In genomic region chr5:144318011-144318410, GRCh38 we compare ENCODE assay signal across 24 cellular contexts.
"Had no signal": no experiment of that assay in that cellular context is flagged by ENCODE, and none has a peak within 500 bp of the region (broad histone marks: within the 10 kb centered on the region; RNA-seq: fewer than 3 reads in every experiment).

No MANE protein-coding gene starts in this region.

- H3K4me1 ChIP-seq: esophagus squamous epithelium, gastroesophageal sphincter, left lung, lower lobe of right lung, right atrium auricular region, stomach had no signal

- H3K36me3 ChIP-seq: esophagus squamous epithelium, gastroesophageal sphincter, left lung, lower lobe of right lung, right atrium auricular region, stomach, thoracic aorta, transverse colon had no signal

- H3K36me3 Mint-ChIP-seq: immature natural killer cell, memory B cell, mesothelial cell of epicardium, natural killer cell had no signal

- DNase-seq: effector memory CD8-positive, alpha-beta T cell; esophagus squamous epithelium; foreskin fibroblast; glutamatergic neuron; immature natural killer cell; left lung; lower lobe of right lung; natural killer cell; posterior cingulate gyrus; small intestine; stimulated activated CD4-positive, alpha-beta T cell treated with anti-CD3 and anti-CD28 coated beads, Interleukin-12 subunit alpha, Interleukin-12 subunit beta, amount 100 ng/mL, for 4 hours; stimulated activated naive CD4-positive, alpha-beta T cell; stomach; substantia nigra; transverse colon had no signal

- FAIRE-seq: colon, keratinocyte had no signal

- H3K9me3 ChIP-seq: esophagus squamous epithelium, gastroesophageal sphincter, left lung, lower lobe of right lung, right atrium auricular region, stomach, thoracic aorta, transverse colon had no signal

- H3K27ac Mint-ChIP-seq: dendritic cell treated with granulocyte-macrophage colony-stimulating factor and Interleukin-4, amounts not matched to agents 40 ng/mL and 50 ng/mL, for 4 days; effector memory CD8-positive, alpha-beta T cell; immature natural killer cell; memory B cell; mesothelial cell of epicardium; natural killer cell had no signal

- H3K4me1 Mint-ChIP-seq: immature natural killer cell, memory B cell, natural killer cell had no signal

- H3K9me3 Mint-ChIP-seq: dendritic cell treated with granulocyte-macrophage colony-stimulating factor and Interleukin-4, amounts not matched to agents 40 ng/mL and 50 ng/mL, for 4 days; effector memory CD8-positive, alpha-beta T cell; memory B cell; mesothelial cell of epicardium; natural killer cell; neural crest cell had no signal

- H3K27me3 ChIP-seq: esophagus squamous epithelium, gastroesophageal sphincter, left lung, right atrium auricular region, stomach, transverse colon had no signal

- H3K4me3 ChIP-seq: esophagus squamous epithelium, gastroesophageal sphincter, left lung, lower lobe of right lung, right atrium auricular region, stomach, thoracic aorta, transverse colon had no signal

- H3K27me3 Mint-ChIP-seq: dendritic cell treated with granulocyte-macrophage colony-stimulating factor and Interleukin-4, amounts not matched to agents 40 ng/mL and 50 ng/mL, for 4 days; memory B cell had no signal

- ATAC-seq: effector memory CD8-positive, alpha-beta T cell; gastroesophageal sphincter; left lung; lower lobe of right lung; natural killer cell had no signal

- H3K27ac ChIP-seq: esophagus squamous epithelium, gastroesophageal sphincter, left lung, lower lobe of right lung, right atrium auricular region, stomach, thoracic aorta, transverse colon had no signal

- H3K4me3 Mint-ChIP-seq: dendritic cell treated with granulocyte-macrophage colony-stimulating factor and Interleukin-4, amounts not matched to agents 40 ng/mL and 50 ng/mL, for 4 days; effector memory CD8-positive, alpha-beta T cell; immature natural killer cell; memory B cell; mesothelial cell of epicardium; natural killer cell; neural crest cell had no signal
